10 cellular contexts compared by ENCODE assay signal in the genomic region with DNA sequence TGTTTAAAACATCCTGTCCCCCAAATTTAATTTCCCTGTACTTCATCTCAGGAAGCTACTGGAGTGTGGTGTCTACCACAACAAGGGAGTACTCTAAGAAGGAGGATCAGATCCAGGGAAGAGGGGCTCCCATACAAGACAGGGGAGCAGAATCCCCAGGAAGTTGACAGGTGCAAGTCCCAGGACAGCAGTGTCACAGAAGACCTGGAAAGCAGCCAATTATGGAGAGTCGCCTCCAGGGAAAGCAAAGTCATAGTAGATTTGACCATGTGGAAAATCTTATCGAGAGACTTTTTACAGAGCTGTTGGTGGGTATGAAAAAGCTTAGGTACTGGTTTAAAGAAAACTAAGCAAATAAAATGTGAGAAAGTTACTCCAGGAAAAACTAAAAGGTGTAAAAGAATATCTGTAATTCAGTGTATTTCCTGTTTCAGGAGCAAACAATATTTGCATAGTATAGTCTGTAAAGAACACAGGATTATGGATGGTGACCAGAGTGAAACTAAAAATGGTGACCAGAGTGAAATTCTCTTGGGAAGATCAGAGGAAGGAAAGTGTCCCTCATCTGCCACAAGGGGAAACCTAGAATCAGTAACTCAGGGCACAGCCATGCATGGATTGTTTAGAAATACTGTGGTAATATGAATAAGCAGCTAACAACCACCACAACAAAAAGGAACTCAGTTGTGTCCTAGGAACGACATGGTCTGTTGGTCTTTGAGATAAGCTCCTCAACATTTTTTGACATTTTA. TPM values are rescaled to one million over a fixed set of nuclear protein-coding genes. Genes with fewer than 3 reads are reported as not detected.
DNase-seq lines count a peak whose midpoint lies in the region; ATAC-seq and TF ChIP-seq lines count a peak whose summit lies in the region.
"Had no signal": no experiment of that assay in that cellular context is flagged by ENCODE, and none has a peak within 500 bp of the region (broad histone marks: within the 10 kb centered on the region; RNA-seq: fewer than 3 reads in every experiment).

No MANE protein-coding gene starts in this region.

- H4K20me1 ChIP-seq in GM23248 (ENCODE audit: insufficient read depth), result no peaks in the 10 kb centered on the region
- no peaks in the 10 kb centered on the region for H4K20me1 ChIP-seq in hepatocyte (ENCODE audit: insufficient read depth, poor library complexity, severe bottlenecking)

- H3K4me1 Mint-ChIP-seq in activated T-helper 2 cell treated with anti-CD3 and anti-CD28 coated beads, Interferon-gamma antibody, Interleukin-2, Interleukin-4, amounts not matched to agents 10 μg/mL and 5 μg/mL and 100 μg/mL, durations not matched to agents 14 hours and 24 hours and 36 hours (ENCODE audit: low read depth), result no peaks in the 10 kb centered on the region
- no peaks in the 10 kb centered on the region for H3K4me1 Mint-ChIP-seq in naive thymus-derived CD8-positive, alpha-beta T cell
- H3K4me1 Mint-ChIP-seq: WTC11 had no signal

- intact Hi-C loops in activated T-helper 2 cell treated with anti-CD3 and anti-CD28 coated beads, Interferon-gamma antibody, Interleukin-2, Interleukin-4, amounts not matched to agents 10 μg/mL and 5 μg/mL and 100 μg/mL, durations not matched to agents 14 hours and 24 hours and 36 hours (cut with micrococcal nuclease), result no loop called here

- H3K27ac ChIP-seq in GM23248 (no peak overlapping the region), hepatocyte (peak overlapping the region; percentile 23)

- in situ Hi-C loops in GM23248 (cut with MboI), result loop anchor here (10.0 kb wide), 1 partner anchor 635 kb away; no protein-coding TSS in a partner anchor

- H3F3A ChIP-seq in GM23248 (ENCODE audit: insufficient read depth), result no peaks in the 10 kb centered on the region

- H3K4me2 ChIP-seq in GM23248 (ENCODE audit: unreplicated experiment), result no peak overlapping the region
- no peak overlapping the region for H3K4me2 ChIP-seq in hepatocyte

- H3K4me3 ChIP-seq in GM23248 (no peak overlapping the region), hepatocyte (no peak overlapping the region), foreskin fibroblast (ENCODE audit: low read depth in 1 of 2, low read length in 2 of 2) (no peak overlapping the region)

- H3K4me3 Mint-ChIP-seq in activated T-helper 2 cell treated with anti-CD3 and anti-CD28 coated beads, Interferon-gamma antibody, Interleukin-2, Interleukin-4, amounts not matched to agents 10 μg/mL and 5 μg/mL and 100 μg/mL, durations not matched to agents 14 hours and 24 hours and 36 hours (ENCODE audit: low read depth), result no peak overlapping the region
- H3K4me3 Mint-ChIP-seq in naive thymus-derived CD8-positive, alpha-beta T cell, result no peak overlapping the region
- H3K4me3 Mint-ChIP-seq: naive B cell, WTC11 had no signal

- 80 to 83% methylated on average over 3 of the region's 3 CpGs for WGBS in GM23248 (ENCODE audit: low coverage in 1 of 2, low lambda C conversion rate in 2 of 2, missing lambda C conversion rate in 2 of 2), 2 experiments
- 85% methylated on average over 3 of the region's 3 CpGs for whole genome bisulfite sequencing in hepatocyte (ENCODE audit: low lambda C conversion rate, missing lambda C conversion rate)

- no peaks in the 10 kb centered on the region for H3K4me1 ChIP-seq in GM23248 (ENCODE audit: insufficient read depth)
- H3K4me1 ChIP-seq in hepatocyte (ENCODE audit: insufficient read depth), result no peaks in the 10 kb centered on the region

- H3K79me2 ChIP-seq in GM23248 (ENCODE audit: insufficient read depth) (no peaks in the 10 kb centered on the region), hepatocyte (no peaks in the 10 kb centered on the region)

- H3K9ac ChIP-seq in GM23248, result no peak overlapping the region

- H2AFZ ChIP-seq in GM23248, result no peak overlapping the region
- H2AFZ ChIP-seq in hepatocyte, result no peak overlapping the region

- no peak overlapping the region for H3K27ac Mint-ChIP-seq in activated T-helper 2 cell treated with anti-CD3 and anti-CD28 coated beads, Interferon-gamma antibody, Interleukin-2, Interleukin-4, amounts not matched to agents 10 μg/mL and 5 μg/mL and 100 μg/mL, durations not matched to agents 14 hours and 24 hours and 36 hours
- peak overlapping the region in 3 of 10 donors; percentile 31 to 65 (median 48) for H3K27ac Mint-ChIP-seq in naive thymus-derived CD8-positive, alpha-beta T cell
- H3K27ac Mint-ChIP-seq: WTC11 had no signal

- H3K36me3 Mint-ChIP-seq in activated T-helper 2 cell treated with anti-CD3 and anti-CD28 coated beads, Interferon-gamma antibody, Interleukin-2, Interleukin-4, amounts not matched to agents 10 μg/mL and 5 μg/mL and 100 μg/mL, durations not matched to agents 14 hours and 24 hours and 36 hours (ENCODE audit: low read depth), result no peaks in the 10 kb centered on the region
- peaks cover 0 to 45% (median 7%) of the 10 kb centered on the region in 3 donors for H3K36me3 Mint-ChIP-seq in naive thymus-derived CD8-positive, alpha-beta T cell
- H3K36me3 Mint-ChIP-seq: naive B cell had no signal

- no peaks in the 10 kb centered on the region for H3K27me3 ChIP-seq in GM23248 (replicated peaks; ENCODE audit: insufficient read depth)
- no peaks in the 10 kb centered on the region for H3K27me3 ChIP-seq in hepatocyte

- ATAC-seq in naive thymus-derived CD8-positive, alpha-beta T cell, result no peak
- ATAC-seq: WTC11 had no signal

- H3K9me3 Mint-ChIP-seq in activated T-helper 2 cell treated with anti-CD3 and anti-CD28 coated beads, Interferon-gamma antibody, Interleukin-2, Interleukin-4, amounts not matched to agents 10 μg/mL and 5 μg/mL and 100 μg/mL, durations not matched to agents 14 hours and 24 hours and 36 hours, result no peaks in the 10 kb centered on the region
- no peaks in the 10 kb centered on the region for H3K9me3 Mint-ChIP-seq in naive thymus-derived CD8-positive, alpha-beta T cell
- H3K9me3 Mint-ChIP-seq: naive B cell, WTC11 had no signal

- H3K36me3 ChIP-seq in GM23248 (ENCODE audit: low read depth) (no peaks in the 10 kb centered on the region), hepatocyte (replicated peaks; ENCODE audit: insufficient read depth, low read depth) (no peaks in the 10 kb centered on the region)

- H3K9me3 ChIP-seq in GM23248 (ENCODE audit: low read depth) (no peaks in the 10 kb centered on the region), hepatocyte (ENCODE audit: low read depth) (no peaks in the 10 kb centered on the region)

- H3K9me2 ChIP-seq in GM23248 (ENCODE audit: insufficient read depth) (no peaks in the 10 kb centered on the region), hepatocyte (replicated peaks; ENCODE audit: insufficient read depth) (no peaks in the 10 kb centered on the region)

- H3K27me3 Mint-ChIP-seq in activated T-helper 2 cell treated with anti-CD3 and anti-CD28 coated beads, Interferon-gamma antibody, Interleukin-2, Interleukin-4, amounts not matched to agents 10 μg/mL and 5 μg/mL and 100 μg/mL, durations not matched to agents 14 hours and 24 hours and 36 hours (ENCODE audit: low read depth), result no peaks in the 10 kb centered on the region
- no peaks in the 10 kb centered on the region for H3K27me3 Mint-ChIP-seq in naive thymus-derived CD8-positive, alpha-beta T cell
- H3K27me3 Mint-ChIP-seq: naive B cell had no signal

- DNase-seq in DMS114 treated with DMSO at 0.1 percent for 48 hours (lab: John Stamatoyannopoulos, UW; ENCODE audit: unreplicated experiment) (peak; percentile 5), GM23248 (peak; percentile 34), NCI-H2107 treated with DMSO at 0.1 percent for 48 hours (lab: John Stamatoyannopoulos, UW; ENCODE audit: unreplicated experiment) (peak; percentile 49), hepatocyte (ENCODE audit: low spot score) (peak; percentile 35), iPS-NIHi7 (ENCODE audit: extremely low spot score) (no peak), foreskin fibroblast (no peak)
- DNase-seq in activated T-helper 2 cell treated with anti-CD3 and anti-CD28 coated beads, Interferon-gamma antibody, Interleukin-2, Interleukin-4, amounts not matched to agents 10 μg/mL and 5 μg/mL and 100 μg/mL, durations not matched to agents 14 hours and 24 hours and 36 hours (ENCODE audit: low spot score), result no peak
- DNase-seq in naive thymus-derived CD8-positive, alpha-beta T cell, result no peak
- DNase-seq: naive B cell had no signal

- POLR2A ChIA-PET in naive thymus-derived CD8-positive, alpha-beta T cell (lab: Charles Lee), result no interaction called here

- TF ChIP-seq CTCF in hepatocyte (IDR thresholded peaks at IDR 0.05; ENCODE audit: poor library complexity) (no peak), foreskin fibroblast (IDR thresholded peaks at IDR 0.05; ENCODE audit: low read depth, low read length) (no peak)

RNA-seq across cellular contexts. Expression of gene LANCL2, which starts 44.5 kb away (rescaled TPM):
- 11.0 and 11.7 TPM in 2 replicates for total RNA-seq in GM23248 (2014; rRNA removed; shearing (Covaris generic))
- 12.8 and 13.8 TPM in 2 replicates for polyA plus RNA-seq in GM23248 (2016; fragmentation: Nextera tagmentation; extraction: Ambion mirVana)
- 14.1 and 14.8 TPM in 2 replicates for total RNA-seq in hepatocyte
- 13.5 and 16.2 TPM in 2 replicates for polyA plus RNA-seq in hepatocyte
- total RNA-seq in activated T-helper 2 cell treated with anti-CD3 and anti-CD28 coated beads, Interferon-gamma antibody, Interleukin-2, Interleukin-4, amounts not matched to agents 10 μg/mL and 5 μg/mL and 100 μg/mL, durations not matched to agents 14 hours and 24 hours and 36 hours, result 8.6 and 9.5 TPM in 2 replicates
- 1 to 10 TPM; 4.9 to 6.4 TPM for total RNA-seq in naive thymus-derived CD8-positive, alpha-beta T cell
- 1 to 10 TPM; 4.6 to 7.0 (median 5.7) TPM for polyA plus RNA-seq in naive thymus-derived CD8-positive, alpha-beta T cell

Comparison
In these comparisons a context has a peak if more than half of its experiments do, and no peak if none do; other contexts are left out.
1. DNase-seq: peak in DMS114 treated with DMSO at 0.1 percent for 48 hours (single experiment), GM23248 (single experiment), NCI-H2107 treated with DMSO at 0.1 percent for 48 hours (single experiment) and hepatocyte (single experiment); none in iPS-NIHi7 (single experiment), foreskin fibroblast (0 of 2), activated T-helper 2 cell treated with anti-CD3 and anti-CD28 coated beads, Interferon-gamma antibody, Interleukin-2, Interleukin-4, amounts not matched to agents 10 μg/mL and 5 μg/mL and 100 μg/mL, durations not matched to agents 14 hours and 24 hours and 36 hours (single experiment) and naive thymus-derived CD8-positive, alpha-beta T cell (0 of 10).